1 cellular context compared by ENCODE assay signal in the genomic region with DNA sequence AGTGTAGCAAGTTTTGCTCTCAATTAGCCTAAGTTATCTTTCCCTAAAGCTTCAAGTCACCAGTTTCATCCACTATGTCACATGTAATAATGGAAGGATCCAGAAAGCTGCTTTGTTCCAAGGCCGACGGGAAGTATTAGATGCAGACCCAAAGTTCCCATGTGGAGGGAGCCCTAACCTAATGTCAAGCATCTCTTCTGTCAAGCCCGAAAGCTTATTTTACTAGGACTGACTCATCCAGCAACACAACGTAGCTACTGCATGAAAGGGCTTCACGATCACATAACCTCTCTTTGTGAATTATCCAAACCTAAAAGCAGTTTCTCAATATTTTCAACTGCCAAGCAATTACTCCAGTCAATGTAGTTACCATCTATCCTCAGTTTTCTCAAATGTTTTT.
TF ChIP-seq lines count a peak whose summit lies in the region.

No MANE protein-coding gene starts in this region.

TF ChIP-seq in IMR-90, 13 proteins besides CTCF, POLR2A, EP300 and RAD21 (continued from another document):
- TF ChIP-seq, protein P1, sequence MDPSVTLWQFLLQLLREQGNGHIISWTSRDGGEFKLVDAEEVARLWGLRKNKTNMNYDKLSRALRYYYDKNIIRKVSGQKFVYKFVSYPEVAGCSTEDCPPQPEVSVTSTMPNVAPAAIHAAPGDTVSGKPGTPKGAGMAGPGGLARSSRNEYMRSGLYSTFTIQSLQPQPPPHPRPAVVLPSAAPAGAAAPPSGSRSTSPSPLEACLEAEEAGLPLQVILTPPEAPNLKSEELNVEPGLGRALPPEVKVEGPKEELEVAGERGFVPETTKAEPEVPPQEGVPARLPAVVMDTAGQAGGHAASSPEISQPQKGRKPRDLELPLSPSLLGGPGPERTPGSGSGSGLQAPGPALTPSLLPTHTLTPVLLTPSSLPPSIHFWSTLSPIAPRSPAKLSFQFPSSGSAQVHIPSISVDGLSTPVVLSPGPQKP (IDR thresholded peaks at IDR 0.05; ENCODE audit: borderline replicate concordance, low read depth, low read length) = no peak
- TF ChIP-seq SMC3 (IDR thresholded peaks at IDR 0.05; ENCODE audit: low read depth, low read length) (no peak), NFE2L2 (IDR thresholded peaks at IDR 0.05; ENCODE audit: low read depth, low read length) (no peak), CEBPB (IDR thresholded peaks at IDR 0.05; ENCODE audit: low read depth, low read length) (no peak), CHD1 (IDR thresholded peaks at IDR 0.05; ENCODE audit: low read depth, low read length) (no peak), RFX5 (IDR thresholded peaks at IDR 0.05; ENCODE audit: low read depth, low read length) (no peak), FOS (IDR thresholded peaks at IDR 0.05; ENCODE audit: low read depth, low read length) (no peak), MAFK (IDR thresholded peaks at IDR 0.05; ENCODE audit: low read depth, low read length) (no peak), MXI1 (IDR thresholded peaks at IDR 0.05; ENCODE audit: borderline replicate concordance, low read depth, low read length) (no peak)
